ENCODE assay signal across 27 cellular contexts in the genomic region with DNA sequence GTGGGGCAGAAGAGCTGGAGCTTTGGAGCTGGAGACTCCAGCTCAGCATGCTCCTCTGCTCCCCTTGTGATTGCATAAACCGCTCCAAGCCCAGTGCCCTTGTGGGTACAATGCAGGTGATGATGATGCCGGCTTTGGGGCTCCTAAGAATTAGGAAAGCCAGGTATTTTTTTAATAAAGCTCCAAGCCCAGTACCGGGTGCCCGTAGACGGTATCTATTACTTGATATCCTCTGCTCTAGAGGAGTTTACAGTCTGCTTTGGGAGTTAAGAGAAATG. TPM values are rescaled to one million over a fixed set of nuclear protein-coding genes. Genes with fewer than 3 reads are reported as not detected.
DNase-seq lines count a peak whose midpoint lies in the region; ATAC-seq and TF ChIP-seq lines count a peak whose summit lies in the region.
"Had no signal": no experiment of that assay in that cellular context is flagged by ENCODE, and none has a peak within 500 bp of the region (broad histone marks: within the 10 kb centered on the region; RNA-seq: fewer than 3 reads in every experiment).

No MANE protein-coding gene starts in this region.

- H3K9me3 ChIP-seq in A673 (ENCODE audit: low read depth, low read length, poor library complexity, severe bottlenecking), result no peaks in the 10 kb centered on the region
- H3K9me3 ChIP-seq: esophagus muscularis mucosa had no signal

- H3K4me3 Mint-ChIP-seq in activated CD8-positive, alpha-beta memory T cell treated with anti-CD3 and anti-CD28 coated beads, Interleukin-2, amount 10 ng/mL, durations not matched to agents 7 days and 5 days, result no peak overlapping the region
- peak overlapping the region; percentile 4 for H3K4me3 Mint-ChIP-seq in activated B cell treated with CpG ODN at 0.5 μM for 24 hours
- no peak overlapping the region for H3K4me3 Mint-ChIP-seq in stimulated activated naive B cell treated with anti-CD40 and anti-IgM and Interleukin-4, amounts not matched to agents 10 μg/mL and 1 μg/mL and 100 μg/mL, for 72 hours
- H3K4me3 Mint-ChIP-seq: activated naive CD8-positive, alpha-beta T cell; CD4-positive, alpha-beta T cell; dendritic cell treated with granulocyte-macrophage colony-stimulating factor and Interleukin-4, amounts not matched to agents 40 ng/mL and 50 ng/mL, for 4 days had no signal

- POLR2A ChIA-PET in activated B cell treated with CpG ODN at 0.5 μM for 24 hours (lab: Charles Lee), result interaction anchor here (0.6 to 40.7 kb wide), 4 partner anchors 16 to 1064 kb away, joined by 3 to 1269 read pairs (median 126); a partner anchor contains a TSS
- POLR2A ChIA-PET in A673 (lab: Charles Lee; ENCODE audit: low non-redundant PET), result no interaction called here

- H3K27me3 Mint-ChIP-seq in activated CD8-positive, alpha-beta memory T cell treated with anti-CD3 and anti-CD28 coated beads, Interleukin-2, amount 10 ng/mL, durations not matched to agents 7 days and 5 days, result no peaks in the 10 kb centered on the region
- no peaks in the 10 kb centered on the region for H3K27me3 Mint-ChIP-seq in activated B cell treated with CpG ODN at 0.5 μM for 24 hours
- H3K27me3 Mint-ChIP-seq in stimulated activated naive B cell treated with anti-CD40 and anti-IgM and Interleukin-4, amounts not matched to agents 10 μg/mL and 1 μg/mL and 100 μg/mL, for 72 hours, result no peaks in the 10 kb centered on the region
- H3K27me3 Mint-ChIP-seq: dendritic cell treated with granulocyte-macrophage colony-stimulating factor and Interleukin-4, amounts not matched to agents 40 ng/mL and 50 ng/mL, for 4 days had no signal

- no peaks in the 10 kb centered on the region for H3K79me1 ChIP-seq in mesendoderm (ENCODE audit: low read length)

- no peak overlapping the region for H3K18ac ChIP-seq in mesendoderm (ENCODE audit: low read length)

- H3K27ac ChIP-seq in mesendoderm (ENCODE audit: low read depth, low read length), result no peak overlapping the region
- H3K27ac ChIP-seq in A673 (ENCODE audit: low read depth, low read length, poor library complexity, severe bottlenecking), result no peak overlapping the region
- H3K27ac ChIP-seq: cardiac muscle cell, esophagus muscularis mucosa, foreskin keratinocyte, WERI-Rb-1 had no signal

- H3K56ac ChIP-seq in mesendoderm (ENCODE audit: low read length), result no peak overlapping the region

- peak overlapping the region; percentile 39 for H3K27ac Mint-ChIP-seq in activated CD8-positive, alpha-beta memory T cell treated with anti-CD3 and anti-CD28 coated beads, Interleukin-2, amount 10 ng/mL, durations not matched to agents 7 days and 5 days
- H3K27ac Mint-ChIP-seq in activated B cell treated with CpG ODN at 0.5 μM for 24 hours, result no peak overlapping the region
- peak overlapping the region; percentile 37 for H3K27ac Mint-ChIP-seq in stimulated activated naive B cell treated with anti-CD40 and anti-IgM and Interleukin-4, amounts not matched to agents 10 μg/mL and 1 μg/mL and 100 μg/mL, for 72 hours
- H3K27ac Mint-ChIP-seq: activated naive CD8-positive, alpha-beta T cell; dendritic cell treated with granulocyte-macrophage colony-stimulating factor and Interleukin-4, amounts not matched to agents 40 ng/mL and 50 ng/mL, for 4 days had no signal

- DNase-seq in activated CD8-positive, alpha-beta memory T cell treated with anti-CD3 and anti-CD28 coated beads, Interleukin-2, amount 10 ng/mL, durations not matched to agents 7 days and 5 days, result no peak
- DNase-seq in activated CD8-positive, alpha-beta memory T cell treated with anti-CD3 and anti-CD28 coated beads, Interleukin-2, amount 50 U/mL, for 4 hours, result no peak
- DNase-seq in activated B cell treated with CpG ODN at 0.5 μM for 24 hours (no peak), mesendoderm (no peak), GF-D8 (lab: John Stamatoyannopoulos, UW) (no peak), A673 (ENCODE audit: low spot score) (no peak), mucosa of gallbladder (ENCODE audit: low spot score) (no peak)
- DNase-seq in stimulated activated naive B cell treated with anti-CD40 and anti-IgM and Interleukin-4, amounts not matched to agents 10 μg/mL and 1 μg/mL and 100 μg/mL, for 72 hours, result no peak
- DNase-seq: 8988T; activated CD4-positive, alpha-beta T cell treated with anti-CD3 and anti-CD28 coated beads, Interleukin-2, amount 50 U/mL, for 1 hour; CD4-positive, alpha-beta T cell; foreskin keratinocyte; left cardiac atrium; mesenchymal stem cell; naive thymus-derived CD4-positive, alpha-beta T cell; occipital lobe; retina; SHP77; stimulated activated CD4-positive, alpha-beta T cell treated with anti-CD3 and anti-CD28 coated beads, Interleukin-4, amount 100 ng/mL, for 1 hour; T-helper 9 cell had no signal

- no peak overlapping the region for H2BK120ac ChIP-seq in mesendoderm (ENCODE audit: low read depth, low read length)

- no peak overlapping the region for H2AK5ac ChIP-seq in mesendoderm (ENCODE audit: low read length)

- BruUV-seq in A673 (replicated peaks; lab: Mats Ljungman, UMichigan), result no TSS peak

- no CpG with 5 or more reads among the region's 5 CpGs for WGBS in mesendoderm (ENCODE audit: extremely low coverage, insufficient coverage, low lambda C conversion rate)

- H3K4me1 Mint-ChIP-seq in activated CD8-positive, alpha-beta memory T cell treated with anti-CD3 and anti-CD28 coated beads, Interleukin-2, amount 10 ng/mL, durations not matched to agents 7 days and 5 days, result peaks cover 65% of the 10 kb centered on the region
- peaks cover 95% of the 10 kb centered on the region for H3K4me1 Mint-ChIP-seq in activated B cell treated with CpG ODN at 0.5 μM for 24 hours
- H3K4me1 Mint-ChIP-seq in stimulated activated naive B cell treated with anti-CD40 and anti-IgM and Interleukin-4, amounts not matched to agents 10 μg/mL and 1 μg/mL and 100 μg/mL, for 72 hours, result peaks cover 66 to 90% of the 10 kb centered on the region in 2 donors

- H3K36me3 ChIP-seq in mesendoderm (ENCODE audit: control insufficient read depth, insufficient read depth, low read length), result no peaks in the 10 kb centered on the region
- H3K36me3 ChIP-seq in A673 (ENCODE audit: insufficient read depth, low read length, poor library complexity, severe bottlenecking), result no peaks in the 10 kb centered on the region
- H3K36me3 ChIP-seq: cardiac muscle cell, esophagus muscularis mucosa, WERI-Rb-1 had no signal

- intact Hi-C loops in activated B cell treated with CpG ODN at 0.5 μM for 24 hours (cut with micrococcal nuclease), result no loop called here
- intact Hi-C loops in A673 (cut with micrococcal nuclease; ENCODE audit: unreplicated experiment), result no loop called here

- no peak overlapping the region for H3K4me2 ChIP-seq in mesendoderm (ENCODE audit: low read length)

- H3K4ac ChIP-seq in mesendoderm (ENCODE audit: low read depth, low read length), result no peak overlapping the region

- H3K27me3 ChIP-seq in mesendoderm (ENCODE audit: insufficient read depth, low read length, poor library complexity) (no peaks in the 10 kb centered on the region), A673 (replicated peaks; ENCODE audit: insufficient read depth, low read depth, low read length, poor library complexity) (no peaks in the 10 kb centered on the region)
- H3K27me3 ChIP-seq: cardiac muscle cell, esophagus muscularis mucosa had no signal

- no peaks in the 10 kb centered on the region for H3K9me3 Mint-ChIP-seq in activated CD8-positive, alpha-beta memory T cell treated with anti-CD3 and anti-CD28 coated beads, Interleukin-2, amount 10 ng/mL, durations not matched to agents 7 days and 5 days (ENCODE audit: low read depth)
- H3K9me3 Mint-ChIP-seq in activated B cell treated with CpG ODN at 0.5 μM for 24 hours, result no peaks in the 10 kb centered on the region
- peaks cover 0 to 7% of the 10 kb centered on the region in 2 donors for H3K9me3 Mint-ChIP-seq in stimulated activated naive B cell treated with anti-CD40 and anti-IgM and Interleukin-4, amounts not matched to agents 10 μg/mL and 1 μg/mL and 100 μg/mL, for 72 hours
- H3K9me3 Mint-ChIP-seq: CD4-positive, alpha-beta T cell; dendritic cell treated with granulocyte-macrophage colony-stimulating factor and Interleukin-4, amounts not matched to agents 40 ng/mL and 50 ng/mL, for 4 days; naive thymus-derived CD4-positive, alpha-beta T cell had no signal

- peaks cover 16% of the 10 kb centered on the region for H3K36me3 Mint-ChIP-seq in activated CD8-positive, alpha-beta memory T cell treated with anti-CD3 and anti-CD28 coated beads, Interleukin-2, amount 10 ng/mL, durations not matched to agents 7 days and 5 days
- H3K36me3 Mint-ChIP-seq in activated B cell treated with CpG ODN at 0.5 μM for 24 hours (ENCODE audit: low read depth), result peaks cover 10% of the 10 kb centered on the region
- H3K36me3 Mint-ChIP-seq in stimulated activated naive B cell treated with anti-CD40 and anti-IgM and Interleukin-4, amounts not matched to agents 10 μg/mL and 1 μg/mL and 100 μg/mL, for 72 hours, result peaks cover 15 to 26% of the 10 kb centered on the region in 2 donors

- TF ChIP-seq CTCF in activated B cell treated with CpG ODN at 0.5 μM for 24 hours (IDR thresholded peaks at IDR 0.05) (no peak), A673 (conservative IDR thresholded peaks at IDR 0.05; ENCODE audit: low read depth, low read length) (no peak)

- ATAC-seq in activated CD8-positive, alpha-beta memory T cell treated with anti-CD3 and anti-CD28 coated beads, Interleukin-2, amount 10 ng/mL, durations not matched to agents 7 days and 5 days, result no peak
- ATAC-seq in activated B cell treated with CpG ODN at 0.5 μM for 24 hours (ENCODE audit: low read depth), result no peak
- no peak for ATAC-seq in stimulated activated naive B cell treated with anti-CD40 and anti-IgM and Interleukin-4, amounts not matched to agents 10 μg/mL and 1 μg/mL and 100 μg/mL, for 72 hours (replicated peaks)
- ATAC-seq: foreskin keratinocyte; naive thymus-derived CD4-positive, alpha-beta T cell; Panc1 had no signal

- H3K4me3 ChIP-seq in mesendoderm (ENCODE audit: low read length) (no peak overlapping the region), A673 (ENCODE audit: low read depth, low read length, poor library complexity, severe bottlenecking) (no peak overlapping the region)
- H3K4me3 ChIP-seq: cardiac muscle cell, esophagus muscularis mucosa had no signal

- H3K4me1 ChIP-seq in mesendoderm (ENCODE audit: control insufficient read depth, low read depth, low read length) (peaks cover 2% of the 10 kb centered on the region), A673 (ENCODE audit: insufficient read depth, low read length, poor library complexity, severe bottlenecking) (no peaks in the 10 kb centered on the region)
- H3K4me1 ChIP-seq: esophagus muscularis mucosa, foreskin keratinocyte had no signal

- CTCF ChIA-PET in activated CD8-positive, alpha-beta memory T cell treated with anti-CD3 and anti-CD28 coated beads, Interleukin-2, amount 10 ng/mL, durations not matched to agents 7 days and 5 days (lab: Charles Lee), result interaction anchor here (0.8 to 1.7 kb wide), 5 partner anchors 10 to 44 kb away, joined by 3 to 6 read pairs (median 4); no protein-coding TSS in a partner anchor
- CTCF ChIA-PET in activated B cell treated with CpG ODN at 0.5 μM for 24 hours (lab: Charles Lee), result interaction anchor here (1.0 to 1.2 kb wide), 2 partner anchors 40 to 41 kb away, joined by 3 to 4 read pairs; no protein-coding TSS in a partner anchor
- CTCF ChIA-PET in A673 (lab: Charles Lee), result no interaction called here

- no peak overlapping the region for H4K8ac ChIP-seq in mesendoderm (ENCODE audit: low read depth, low read length)

- H3K9ac ChIP-seq in mesendoderm (ENCODE audit: low read length), result no peak overlapping the region

- peak overlapping the region; percentile 18 for H3K23ac ChIP-seq in mesendoderm (ENCODE audit: low read length)

- H2BK15ac ChIP-seq in mesendoderm (replicated peaks; ENCODE audit: low read depth), result no peak overlapping the region

- H3K79me2 ChIP-seq in mesendoderm (ENCODE audit: control insufficient read depth, insufficient read depth, low read length), result no peaks in the 10 kb centered on the region

- no peak overlapping the region for H4K5ac ChIP-seq in mesendoderm (ENCODE audit: low read length)

- no peak overlapping the region for H2BK5ac ChIP-seq in mesendoderm (ENCODE audit: low read length)

RNA-seq across cellular contexts. Expression of a gene that starts 27.2 kb away (rescaled TPM):
- 10 to 100 TPM; 41.6 to 50.3 TPM for total RNA-seq in activated CD8-positive, alpha-beta memory T cell treated with anti-CD3 and anti-CD28 coated beads, Interleukin-2, amount 10 ng/mL, durations not matched to agents 7 days and 5 days
- total RNA-seq in activated B cell treated with CpG ODN at 0.5 μM for 24 hours (56.2 and 59.3 TPM in 2 replicates), A673 (2021) (0.90 and 1.1 TPM in 2 replicates), mucosa of gallbladder (8.1 TPM)
- 0.18 TPM for polyA plus RNA-seq in mesendoderm (2013, experiment 1 of 2)
- polyA plus RNA-seq in mesendoderm (2013, experiment 2 of 2), result 0.22 TPM
- total RNA-seq: LHCN-M2 had no signal
